In genomic region chr1:151897861-151898468, GRCh38 we compare ENCODE assay signal across 21 cellular contexts. TPM values are rescaled to one million over a fixed set of nuclear protein-coding genes. Genes with fewer than 3 reads are reported as not detected.
DNase-seq lines count a peak whose midpoint lies in the region; ATAC-seq and FAIRE-seq lines count a peak whose summit lies in the region.
"Had no signal": no experiment of that assay in that cellular context is flagged by ENCODE, and none has a peak within 500 bp of the region (broad histone marks: within the 10 kb centered on the region; RNA-seq: fewer than 3 reads in every experiment).

No MANE protein-coding gene starts in this region.

- CTCF ChIA-PET in T-cell (lab: Charles Lee) = interaction anchor here (0.5 to 2.0 kb wide), 6 partner anchors 11 to 103 kb away, joined by 3 to 8 read pairs (median 4); no protein-coding TSS in a partner anchor

- no peaks in the 10 kb centered on the region for H3K9me3 ChIP-seq in small intestine (ENCODE audit: control insufficient read depth, low read depth)

- H3K4me1 ChIP-seq in small intestine (ENCODE audit: control insufficient read depth in 2 of 2, insufficient read depth in 1 of 2, low read depth in 1 of 2, low read length in 1 of 2) = no peaks in the 10 kb centered on the region
- H3K4me1 ChIP-seq: Caco-2, psoas muscle had no signal

- peaks cover 65 to 89% (median 82%) of the 10 kb centered on the region in 3 donors for H3K4me1 Mint-ChIP-seq in T-cell
- peaks cover 42% of the 10 kb centered on the region for H3K4me1 Mint-ChIP-seq in central memory CD8-positive, alpha-beta T cell

- DNase-seq in activated naive CD4-positive, alpha-beta T cell treated with Interleukin-2 at 50 U/mL for 16 hours = peak; percentile 9
- no peak for DNase-seq in activated naive CD4-positive, alpha-beta T cell (lab: John Stamatoyannopoulos, UW)
- peak in 2 of 34 experiments; percentile 13 to 14 for DNase-seq in T-cell
- no peak for DNase-seq in central memory CD8-positive, alpha-beta T cell (ENCODE audit: low spot score in 2 of 2)
- DNase-seq in small intestine = peak; percentile 69
- no peak for DNase-seq in SK-N-DZ (ENCODE audit: low spot score)
- DNase-seq in NCI-H1436 (lab: John Stamatoyannopoulos, UW) = no peak
- DNase-seq: Caco-2, natural killer cell, NCI-H1694, NCI-H345, SHP77 treated with DMSO at 0.1 percent for 48 hours, T1000 had no signal

- WGBS in small intestine, 3 donors = 22 to 67% (median 45%) methylated on average over 11 of the region's 11 CpGs

- no peak overlapping the region for H3K4me3 ChIP-seq in small intestine (ENCODE audit: low read depth in 1 of 2, low read length in 2 of 2)
- H3K4me3 ChIP-seq: psoas muscle had no signal

- peak overlapping the region; percentile 55 to 80 for H3K27ac ChIP-seq in small intestine (ENCODE audit: low read depth in 1 of 2, low read length in 1 of 2)
- H3K27ac ChIP-seq: brain microvascular endothelial cell, psoas muscle had no signal

- peak overlapping the region; percentile 74 to 78 (median 77) for H3K4me3 Mint-ChIP-seq in T-cell
- H3K4me3 Mint-ChIP-seq in central memory CD8-positive, alpha-beta T cell = peak overlapping the region; percentile 61
- H3K4me3 Mint-ChIP-seq: dendritic cell treated with granulocyte-macrophage colony-stimulating factor and Interleukin-4, amounts not matched to agents 40 ng/mL and 50 ng/mL, for 4 days had no signal

- peaks cover 6 to 22% (median 13%) of the 10 kb centered on the region in 3 donors for H3K9me3 Mint-ChIP-seq in T-cell
- H3K9me3 Mint-ChIP-seq in central memory CD8-positive, alpha-beta T cell = peaks cover 6% of the 10 kb centered on the region

- ATAC-seq in T-cell (replicated peaks in 1 of 4) = peak; percentile 5 to 24 (median 21)
- no peak for ATAC-seq in central memory CD8-positive, alpha-beta T cell (replicated peaks; ENCODE audit: extremely low read depth, poor library complexity, severe bottlenecking)
- no peak for ATAC-seq in HG03196 (IDR thresholded peaks at IDR 0.05; ENCODE audit: unreplicated experiment)
- ATAC-seq: psoas muscle had no signal

- H3K27ac Mint-ChIP-seq in T-cell = peak overlapping the region; percentile 98 to 99
- H3K27ac Mint-ChIP-seq in central memory CD8-positive, alpha-beta T cell (ENCODE audit: low read depth) = peak overlapping the region; percentile 93
- H3K27ac Mint-ChIP-seq: dendritic cell treated with granulocyte-macrophage colony-stimulating factor and Interleukin-4, amounts not matched to agents 40 ng/mL and 50 ng/mL, for 4 days had no signal

- POLR2A ChIA-PET in T-cell (lab: Charles Lee) = interaction anchor here (0.6 to 0.9 kb wide), 3 partner anchors 8 to 56 kb away, joined by 4 to 16 read pairs (median 7); no protein-coding TSS in a partner anchor

- FAIRE-seq in small intestine (lab: Jason Lieb, UNC) = no peak
- FAIRE-seq: H54 had no signal

- H3K27me3 Mint-ChIP-seq in T-cell = no peaks in the 10 kb centered on the region
- no peaks in the 10 kb centered on the region for H3K27me3 Mint-ChIP-seq in central memory CD8-positive, alpha-beta T cell
- H3K27me3 Mint-ChIP-seq: dendritic cell treated with granulocyte-macrophage colony-stimulating factor and Interleukin-4, amounts not matched to agents 40 ng/mL and 50 ng/mL, for 4 days had no signal

- peaks cover 66% of the 10 kb centered on the region for H3K36me3 Mint-ChIP-seq in T-cell
- H3K36me3 Mint-ChIP-seq in central memory CD8-positive, alpha-beta T cell (ENCODE audit: insufficient read depth) = peaks cover 13% of the 10 kb centered on the region

- no peaks in the 10 kb centered on the region for H3K27me3 ChIP-seq in small intestine (ENCODE audit: control insufficient read depth in 2 of 2, insufficient read depth in 2 of 2, low read length in 2 of 2)
- H3K27me3 ChIP-seq: brain microvascular endothelial cell had no signal

- H3K36me3 ChIP-seq in small intestine (ENCODE audit: control insufficient read depth in 2 of 2, insufficient read depth in 2 of 2, low read length in 2 of 2) = peaks cover 0 to 3% of the 10 kb centered on the region in 2 donors
- H3K36me3 ChIP-seq: brain microvascular endothelial cell had no signal

RNA-seq across cellular contexts. Expression of gene THEM4, which starts 11.3 kb away (rescaled TPM):
- total RNA-seq in T-cell = 100 to 1,000 TPM in 2 of 5 donors, 10 to 100 TPM in 3; 48.2 to 119 (median 97.6) TPM
- 10 to 100 TPM in 1 of 3 donors, 1 to 10 TPM in 2; 5.7 to 10.4 (median 8.3) TPM for polyA plus RNA-seq in small intestine
- polyA plus RNA-seq in SK-N-DZ (2014; cell fraction: cytosol; rRNA removed) = 29.8 and 44.2 TPM in 2 replicates
- polyA plus RNA-seq in SK-N-DZ (2014; cell fraction: nucleus; rRNA removed) = 25.2 and 38.1 TPM in 2 replicates

RNA-seq across cellular contexts. Expression of gene THEM5, which starts 44.5 kb away (rescaled TPM):
- not detected for total RNA-seq in T-cell
- not detected for polyA plus RNA-seq in small intestine
- polyA plus RNA-seq in SK-N-DZ (2014; cell fraction: cytosol; rRNA removed) = not detected in 2 replicates
- polyA plus RNA-seq in SK-N-DZ (2014; cell fraction: nucleus; rRNA removed) = not detected in 2 replicates
- total RNA-seq: Caco-2, glomerular endothelial cell, lung microvascular endothelial cell, psoas muscle, subcutaneous adipose tissue had no signal
- polyA plus RNA-seq: psoas muscle had no signal

RNA-seq across cellular contexts. Expression of gene C2CD4D, which starts 58.3 kb away (rescaled TPM):
- total RNA-seq in T-cell = 1 to 10 TPM in 2 of 5 donors, under 1 TPM in 3; 0.26 to 1.1 (median 0.85) TPM
- under 1 TPM in 1 of 3 donors, not detected in 2; 0.46 TPM for polyA plus RNA-seq in small intestine
- not detected in 2 replicates for polyA plus RNA-seq in SK-N-DZ (2014; cell fraction: cytosol; rRNA removed)
- polyA plus RNA-seq in SK-N-DZ (2014; cell fraction: nucleus; rRNA removed) = not detected in 2 replicates
- total RNA-seq: glomerular endothelial cell had no signal
- polyA plus RNA-seq: psoas muscle had no signal

Comparison
In these comparisons a context has a peak if more than half of its experiments do, and no peak if none do; other contexts are left out.
1. DNase-seq: peak in activated naive CD4-positive, alpha-beta T cell treated with Interleukin-2 at 50 U/mL for 16 hours (single experiment) and small intestine (single experiment); none in activated naive CD4-positive, alpha-beta T cell (0 of 4), central memory CD8-positive, alpha-beta T cell (0 of 2), SK-N-DZ (single experiment) and NCI-H1436 (single experiment).
2. ATAC-seq: peak in T-cell (4 of 4); none in central memory CD8-positive, alpha-beta T cell (single experiment) and HG03196 (single experiment).